In genomic region chr7:142689439-142690168, GRCh38 we compare ENCODE assay signal across 14 cellular contexts. TPM values are rescaled to one million over a fixed set of nuclear protein-coding genes. Genes with fewer than 3 reads are reported as not detected.
DNase-seq lines count a peak whose midpoint lies in the region; ATAC-seq, FAIRE-seq and TF ChIP-seq lines count a peak whose summit lies in the region.
"Had no signal": no experiment of that assay in that cellular context is flagged by ENCODE, and none has a peak within 500 bp of the region (broad histone marks: within the 10 kb centered on the region; RNA-seq: fewer than 3 reads in every experiment).

No MANE protein-coding gene starts in this region.

- POLR2A ChIA-PET in GM12878 (lab: Charles Lee) = no interaction called here

- no peak overlapping the region for H3K4me2 ChIP-seq in GM12878 (ENCODE audit: control insufficient read depth, insufficient read depth)

- TF ChIP-seq POLR2A in GM12878 (IDR thresholded peaks at IDR 0.05; ENCODE audit: low read depth, low read length) = no peak

- peaks cover 3% of the 10 kb centered on the region; the same call in 1 of the 2 replicates for H3K4me1 ChIP-seq in GM12878 (ENCODE audit: control insufficient read depth, insufficient read depth, low read length)

- RAD21 ChIA-PET in GM12878 (lab: Charles Lee; ENCODE audit: unreplicated experiment) = interaction anchor here (2.2 to 3.0 kb wide), 2 partner anchors 93 to 121 kb away, joined by 9 to 21 read pairs; no protein-coding TSS in a partner anchor

- no peak for TF ChIP-seq EP300 in GM12878 (IDR thresholded peaks at IDR 0.05; ENCODE audit: borderline replicate concordance in 1 of 2, control insufficient read depth in 1 of 2, low read depth in 2 of 2, low read length in 2 of 2)

- no peak overlapping the region for H2AFZ ChIP-seq in GM12878 (ENCODE audit: control insufficient read depth, low read depth, low read length)

- H3K4me1 Mint-ChIP-seq in natural killer cell (peaks cover 39 to 55% of the 10 kb centered on the region in 2 donors), type B pancreatic cell (ENCODE audit: unreplicated experiment) (no peaks in the 10 kb centered on the region)
- peaks cover 28 to 35% of the 10 kb centered on the region in 2 donors for H3K4me1 Mint-ChIP-seq in natural killer cell treated with Interleukin-12 subunit alpha and Interleukin-12 subunit beta and Interleukin-15 and Interleukin-18, amount 100 ng/mL, for 72 hours (ENCODE audit: low read depth in 2 of 2)
- H3K4me1 Mint-ChIP-seq: CD14-positive monocyte had no signal

- H3K79me2 ChIP-seq in GM12878 (ENCODE audit: control insufficient read depth, insufficient read depth, low read length) = no peaks in the 10 kb centered on the region

- H3K27ac Mint-ChIP-seq in natural killer cell = peak overlapping the region; percentile 74 to 84
- peak overlapping the region in 1 of 2 donors; percentile 32 for H3K27ac Mint-ChIP-seq in natural killer cell treated with Interleukin-12 subunit alpha and Interleukin-12 subunit beta and Interleukin-15 and Interleukin-18, amount 100 ng/mL, for 72 hours
- no peak overlapping the region for H3K27ac Mint-ChIP-seq in type B pancreatic cell
- H3K27ac Mint-ChIP-seq: CD14-positive monocyte, progenitor cell of endocrine pancreas had no signal

- H3K36me3 ChIP-seq in GM12878 (ENCODE audit: control insufficient read depth in 2 of 2, insufficient read depth in 2 of 2, low read length in 1 of 2) = no peaks in the 10 kb centered on the region

- CTCF ChIA-PET in GM12878 (lab: Yijun Ruan, JAX) = interaction anchor here (0.7 to 5.8 kb wide), 10 partner anchors 18 to 313 kb away, joined by 3 to 53 read pairs (median 4); no protein-coding TSS in a partner anchor

- H3K4me3 Mint-ChIP-seq in natural killer cell (no peak overlapping the region), type B pancreatic cell (no peak overlapping the region)
- no peak overlapping the region for H3K4me3 Mint-ChIP-seq in natural killer cell treated with Interleukin-12 subunit alpha and Interleukin-12 subunit beta and Interleukin-15 and Interleukin-18, amount 100 ng/mL, for 72 hours
- H3K4me3 Mint-ChIP-seq: CD14-positive monocyte had no signal

- TF ChIP-seq CTCF in natural killer cell (IDR thresholded peaks at IDR 0.05) (no peak), GM12878 (IDR thresholded peaks at IDR 0.05 in 2 of 3, conservative IDR thresholded peaks at IDR 0.05 in 1 of 3; ENCODE audit: control insufficient read depth in 2 of 3, extremely low read depth in 1 of 3, insufficient read depth in 1 of 3, low read depth in 3 of 3, low read length in 3 of 3) (peak in 2 of 3 experiments; percentile 5 to 22; a peak in 1 of 6 replicates), type B pancreatic cell (conservative IDR thresholded peaks at IDR 0.05) (peak; percentile 34)

- DNase-seq in natural killer cell (no peak), NCI-H524 (lab: John Stamatoyannopoulos, UW) (peak; percentile 83 to 92), GM12878 (ENCODE audit: low read depth, low spot score) (no peak), type B pancreatic cell (ENCODE audit: extremely low spot score, unreplicated experiment) (no peak), CD1c-positive myeloid dendritic cell (ENCODE audit: extremely low spot score) (no peak), kidney glomerular epithelial cell (lab: John Stamatoyannopoulos, UW) (no peak)
- DNase-seq in natural killer cell treated with Interleukin-12 subunit alpha and Interleukin-12 subunit beta and Interleukin-15 and Interleukin-18, amount 100 ng/mL, for 72 hours (ENCODE audit: low spot score) = no peak
- DNase-seq: activated CD4-positive, alpha-beta T cell treated with anti-CD3 and anti-CD28 coated beads, Interleukin-2, amount 50 U/mL, for 4 hours; GOT3; mesenchymal stem cell; stimulated activated naive CD8-positive, alpha-beta T cell treated with anti-CD3 and anti-CD28 coated beads, Interleukin-15, Interleukin-2, amounts not matched to agents 100 U/mL and 50 U/mL, for 24 hours had no signal

- H3K27me3 Mint-ChIP-seq in natural killer cell (ENCODE audit: low read depth in 2 of 2) (no peaks in the 10 kb centered on the region), type B pancreatic cell (no peaks in the 10 kb centered on the region)
- no peaks in the 10 kb centered on the region for H3K27me3 Mint-ChIP-seq in natural killer cell treated with Interleukin-12 subunit alpha and Interleukin-12 subunit beta and Interleukin-15 and Interleukin-18, amount 100 ng/mL, for 72 hours
- H3K27me3 Mint-ChIP-seq: progenitor cell of endocrine pancreas had no signal

- in situ Hi-C loops in GM12878 (cut with MboI) = no loop called here

- H3K9me3 ChIP-seq in GM12878 (replicated peaks; ENCODE audit: control insufficient read depth, insufficient read depth, low read length) = no peaks in the 10 kb centered on the region

- no peak overlapping the region for H3K27ac ChIP-seq in GM12878 (ENCODE audit: control insufficient read depth, insufficient read depth)

- no peak overlapping the region for H3K9ac ChIP-seq in GM12878 (ENCODE audit: control insufficient read depth, insufficient read depth, low read length)

- peak; percentile 24; the same call in 1 of the 2 replicates for TF ChIP-seq RAD21 in GM12878 (IDR thresholded peaks at IDR 0.05; ENCODE audit: insufficient read depth, low read depth, low read length)

- H3K36me3 Mint-ChIP-seq in natural killer cell = no peaks in the 10 kb centered on the region
- no peaks in the 10 kb centered on the region for H3K36me3 Mint-ChIP-seq in natural killer cell treated with Interleukin-12 subunit alpha and Interleukin-12 subunit beta and Interleukin-15 and Interleukin-18, amount 100 ng/mL, for 72 hours
- no peaks in the 10 kb centered on the region for H3K36me3 Mint-ChIP-seq in type B pancreatic cell
- H3K36me3 Mint-ChIP-seq: CD14-positive monocyte had no signal

- intact Hi-C loops in natural killer cell (cut with micrococcal nuclease) (loop anchor here (5.0 kb wide), 1 partner anchor 123 kb away; no protein-coding TSS in a partner anchor), GM12878 (cut with micrococcal nuclease; ENCODE audit: unreplicated experiment) (loop anchor here (1.0 kb wide), 2 partner anchors 94 to 122 kb away; no protein-coding TSS in a partner anchor)

- no peaks in the 10 kb centered on the region for H4K20me1 ChIP-seq in GM12878 (ENCODE audit: control insufficient read depth, insufficient read depth)

- ATAC-seq in natural killer cell (no peak), GM12878 (peak; percentile 38), GM21360 (IDR thresholded peaks at IDR 0.05; ENCODE audit: unreplicated experiment) (no peak)
- no peak for ATAC-seq in natural killer cell treated with Interleukin-12 subunit alpha and Interleukin-12 subunit beta and Interleukin-15 and Interleukin-18, amount 100 ng/mL, for 72 hours

- SMC1A ChIA-PET in GM12878 (lab: Charles Lee; ENCODE audit: uncharacterized antibody, unreplicated experiment) = interaction anchor here (1.0 to 4.5 kb wide), 6 partner anchors 21 to 125 kb away, joined by 3 to 34 read pairs (median 8); no protein-coding TSS in a partner anchor

- H3K27me3 ChIP-seq in GM12878 (replicated peaks in 1 of 2; ENCODE audit: control insufficient read depth in 2 of 2, insufficient read depth in 2 of 2, low read length in 1 of 2) = no peaks in the 10 kb centered on the region

- 9% methylated on average over 5 of the region's 5 CpGs for WGBS in GM12878 (ENCODE audit: insufficient coverage, insufficient replicate concordance, low lambda C conversion rate, missing lambda C conversion rate)

- no peaks in the 10 kb centered on the region for H3K9me3 Mint-ChIP-seq in natural killer cell
- H3K9me3 Mint-ChIP-seq in natural killer cell treated with Interleukin-12 subunit alpha and Interleukin-12 subunit beta and Interleukin-15 and Interleukin-18, amount 100 ng/mL, for 72 hours = no peaks in the 10 kb centered on the region
- H3K9me3 Mint-ChIP-seq in type B pancreatic cell = no peaks in the 10 kb centered on the region

- no TSS peak for BruUV-seq in GM12878 (replicated peaks; lab: Mats Ljungman, UMichigan)

- FAIRE-seq in GM12878 (lab: Jason Lieb, UNC) = peak; percentile 31

- H3K4me3 ChIP-seq in GM12878 = no peak overlapping the region

TF ChIP-seq in GM12878, 131 proteins besides CTCF, POLR2A, EP300 and RAD21:
- no peak for TF ChIP-seq BRCA1 (IDR thresholded peaks at IDR 0.05; ENCODE audit: low read depth, low read length)
- TF ChIP-seq SMC3 (IDR thresholded peaks at IDR 0.05; ENCODE audit: borderline replicate concordance, low read length) = peak; percentile 40; the same call in 1 of the 2 replicates
- TF ChIP-seq RCOR1 (conservative IDR thresholded peaks at IDR 0.05; ENCODE audit: low read depth, low read length) = no peak

RNA-seq across cellular contexts. Expression of gene PRSS1, which starts 59.7 kb away (rescaled TPM):
- total RNA-seq in natural killer cell = not detected
- not detected for total RNA-seq in natural killer cell treated with Interleukin-12 subunit alpha and Interleukin-12 subunit beta and Interleukin-15 and Interleukin-18, amount 100 ng/mL, for 72 hours
- not detected in 2 replicates for total RNA-seq in GM12878 (2013; cell fraction: nucleolus; rRNA removed)
- total RNA-seq in GM12878 (2014; rRNA removed) = not detected in 2 replicates
- not detected in 2 replicates for total RNA-seq in GM12878 (2014; rRNA removed; fragmentation: Illumina TruSeq; extraction: Trizol)
- 11.9 and 12.4 TPM in 2 replicates for total RNA-seq in GM12878 (2021)
- not detected for polyA plus RNA-seq in GM12878 (2011; ENCODE audit: low read depth)
- polyA plus RNA-seq in GM12878 (2011; rRNA removed) = not detected in 2 replicates
- polyA plus RNA-seq in GM12878 (2011; cell fraction: cytosol; rRNA removed) = not detected in 2 replicates
- polyA plus RNA-seq in GM12878 (2011; cell fraction: nucleus; rRNA removed) = not detected in 2 replicates
- polyA plus RNA-seq in GM12878 (2012) = not detected in 2 replicates
- polyA plus RNA-seq in GM12878 (2014; fragmentation: Illumina TruSeq; extraction: Trizol) = not detected in 2 replicates
- not detected for polyA plus RNA-seq in GM12878 (2014; fragmentation: Nextera tagmentation; extraction: Ambion mirVana)
- polyA plus RNA-seq in GM12878 (2014; rRNA removed) = not detected in 2 replicates
- polyA plus RNA-seq in GM12878 (2016; fragmentation: Nextera tagmentation; extraction: Ambion mirVana) = not detected
- polyA minus RNA-seq in GM12878 (2011; rRNA and poly(A)+ RNA removed) = not detected in 2 replicates
- not detected in 2 replicates for polyA minus RNA-seq in GM12878 (2011; cell fraction: cytosol; rRNA and poly(A)+ RNA removed)
- not detected in 2 replicates for polyA minus RNA-seq in GM12878 (2011; cell fraction: nucleus; rRNA and poly(A)+ RNA removed)
- total RNA-seq in type B pancreatic cell (ENCODE audit: low replicate concordance) = 10.0 and 118 TPM in 2 replicates
- polyA plus RNA-seq: CD14-positive monocyte had no signal

Comparison
In these comparisons a context has a peak if more than half of its experiments do, and no peak if none do; other contexts are left out.
1. DNase-seq: peak in NCI-H524 (2 of 2); none in natural killer cell (single experiment), natural killer cell treated with Interleukin-12 subunit alpha and Interleukin-12 subunit beta and Interleukin-15 and Interleukin-18, amount 100 ng/mL, for 72 hours (single experiment), GM12878 (single experiment), type B pancreatic cell (single experiment), CD1c-positive myeloid dendritic cell (single experiment) and kidney glomerular epithelial cell (single experiment).